Comparison of ENCODE assay signal across 9 cellular contexts in the genomic region with DNA sequence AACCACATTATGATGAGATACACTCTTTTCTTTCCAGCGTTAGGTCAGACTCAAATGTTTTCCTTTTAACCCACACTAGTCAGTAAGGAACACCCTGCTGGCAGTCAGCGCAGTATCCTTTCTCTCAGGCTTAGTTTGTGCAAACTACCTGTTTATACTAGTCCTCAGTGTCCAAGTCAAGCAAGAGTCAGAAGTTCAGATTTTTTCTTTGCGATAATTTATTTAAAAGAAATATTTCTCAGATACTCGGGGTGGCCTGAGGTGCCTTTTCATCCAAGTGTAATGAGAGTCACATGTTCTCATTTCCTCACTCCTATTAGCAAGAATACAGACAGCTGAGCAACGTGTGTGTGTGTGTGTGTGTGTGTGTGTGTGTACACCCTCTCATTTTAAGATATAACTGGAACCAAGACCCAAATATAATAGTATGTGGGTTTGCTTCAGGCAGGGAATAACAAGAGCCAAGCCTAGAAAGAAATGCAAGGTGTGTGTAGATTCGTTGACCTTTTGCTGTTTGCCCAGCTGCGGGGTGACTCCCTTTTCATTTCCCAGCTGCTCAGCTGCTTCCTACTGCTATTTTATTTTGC.
DNase-seq lines count a peak whose midpoint lies in the region; ATAC-seq and TF ChIP-seq lines count a peak whose summit lies in the region.
"Had no signal": no experiment of that assay in that cellular context is flagged by ENCODE, and none has a peak within 500 bp of the region (broad histone marks: within the 10 kb centered on the region; RNA-seq: fewer than 3 reads in every experiment).

No MANE protein-coding gene starts in this region.

- H3K36me3 ChIP-seq in esophagus squamous epithelium (no peaks in the 10 kb centered on the region), neuronal stem cell (replicated peaks in 1 of 2; ENCODE audit: control insufficient read depth in 2 of 2, insufficient read depth in 2 of 2, low read length in 2 of 2) (peaks cover 0 to 21% of the 10 kb centered on the region in 2 donors), testis (ENCODE audit: low read depth, missing control alignments) (no peaks in the 10 kb centered on the region)

- no peak overlapping the region for H3K18ac ChIP-seq in neuronal stem cell (ENCODE audit: low read length)

- no peak overlapping the region for H3K4ac ChIP-seq in neuronal stem cell (ENCODE audit: low read length)

- peak; percentile 94 for DNase-seq in DMS53 (lab: John Stamatoyannopoulos, UW)
- DNase-seq in NCI-H510A (lab: John Stamatoyannopoulos, UW), result peak; percentile 80
- DNase-seq in esophagus squamous epithelium (lab: John Stamatoyannopoulos, UW), result no peak
- DNase-seq in neuronal stem cell (ENCODE audit: low spot score), result peak; percentile 3
- DNase-seq in testis, result no peak
- DNase-seq in NCI-H82 treated with DMSO at 0.1 percent for 48 hours (lab: John Stamatoyannopoulos, UW; ENCODE audit: unreplicated experiment), result no peak
- DNase-seq in Kasumi-1 (lab: John Stamatoyannopoulos, UW), result no peak
- DNase-seq: SIG-M5 had no signal

- no peak overlapping the region for H2BK120ac ChIP-seq in neuronal stem cell (ENCODE audit: low read depth, low read length)

- H2BK15ac ChIP-seq in neuronal stem cell (ENCODE audit: low read length), result no peak overlapping the region

- no peak overlapping the region for H2BK12ac ChIP-seq in neuronal stem cell (ENCODE audit: low read length)

- no peak overlapping the region for H3K4me2 ChIP-seq in neuronal stem cell (ENCODE audit: insufficient read depth, low read length, poor library complexity, severe bottlenecking)

- no peaks in the 10 kb centered on the region for H3K9me3 ChIP-seq in esophagus squamous epithelium
- peaks cover 2 to 10% of the 10 kb centered on the region in 2 donors for H3K9me3 ChIP-seq in neuronal stem cell (replicated peaks in 1 of 2; ENCODE audit: control insufficient read depth in 2 of 2, insufficient read depth in 1 of 2, low read depth in 1 of 2, low read length in 2 of 2)
- no peaks in the 10 kb centered on the region for H3K9me3 ChIP-seq in testis

- H3K4me1 ChIP-seq in esophagus squamous epithelium (peaks cover 0 to 17% (median 3%) of the 10 kb centered on the region in 3 donors), neuronal stem cell (ENCODE audit: control insufficient read depth in 2 of 2, insufficient read depth in 1 of 2, low read depth in 1 of 2, low read length in 2 of 2) (peaks cover 2 to 12% of the 10 kb centered on the region in 2 donors), testis (no peaks in the 10 kb centered on the region)

- H3K27ac ChIP-seq in esophagus squamous epithelium (peak overlapping the region in 3 of 4 donors; percentile 26 to 53 (median 41)), neuronal stem cell (replicated peaks; ENCODE audit: low read length) (no peak overlapping the region), testis (no peak overlapping the region)

- intact Hi-C loops in esophagus squamous epithelium (cut with DNase I) (no loop called here), testis (cut with DNase I; ENCODE audit: low total_unique reads) (no loop called here)

- TF ChIP-seq CTCF in esophagus squamous epithelium (IDR thresholded peaks at IDR 0.05) (no peak), testis (IDR thresholded peaks at IDR 0.05) (no peak)

- WGBS in esophagus squamous epithelium, 2 donors, result 17 to 22% methylated on average over 7 of the region's 7 CpGs
- WGBS in neuronal stem cell (ENCODE audit: extremely low coverage in 2 of 2, insufficient read length in 2 of 2, insufficient replicate concordance in 1 of 2), 2 donors, result no CpG with 5 or more reads among the region's 7 CpGs
- WGBS in testis, 2 donors, result 33 to 38% methylated on average over 7 of the region's 7 CpGs

- H3K9ac ChIP-seq in neuronal stem cell (ENCODE audit: low read depth, low read length, poor library complexity), result no peak overlapping the region

- no peak overlapping the region for H4K8ac ChIP-seq in neuronal stem cell (ENCODE audit: low read depth, low read length)

- no peak for ATAC-seq in HG03280 (IDR thresholded peaks at IDR 0.05; ENCODE audit: unreplicated experiment)

- H3K23ac ChIP-seq in neuronal stem cell (ENCODE audit: low read depth, low read length, poor library complexity), result no peak overlapping the region

- H3K4me3 ChIP-seq in esophagus squamous epithelium, result no peak overlapping the region
- peak overlapping the region in 1 of 2 donors; percentile 31 for H3K4me3 ChIP-seq in neuronal stem cell (ENCODE audit: low read length in 2 of 2)
- no peak overlapping the region for H3K4me3 ChIP-seq in testis

- H2AK5ac ChIP-seq in neuronal stem cell (ENCODE audit: low read depth, low read length), result no peak overlapping the region

- no peak overlapping the region for H2BK5ac ChIP-seq in neuronal stem cell (ENCODE audit: low read length)

- no peaks in the 10 kb centered on the region for H3K27me3 ChIP-seq in esophagus squamous epithelium
- H3K27me3 ChIP-seq in neuronal stem cell (ENCODE audit: control insufficient read depth in 3 of 3, insufficient read depth in 3 of 3, low read depth in 1 of 3, low read length in 3 of 3), result no peaks in the 10 kb centered on the region
- no peaks in the 10 kb centered on the region for H3K27me3 ChIP-seq in testis

- no peaks in the 10 kb centered on the region for H3K79me1 ChIP-seq in neuronal stem cell (ENCODE audit: low read depth, low read length)

- no peak overlapping the region for H4K91ac ChIP-seq in neuronal stem cell (ENCODE audit: low read depth, low read length, poor library complexity)

- H2AFZ ChIP-seq in neuronal stem cell (ENCODE audit: low read length), result peak overlapping the region; percentile 27

- no peak overlapping the region for H3K14ac ChIP-seq in neuronal stem cell (ENCODE audit: low read length)

- TF ChIP-seq POLR2A in esophagus squamous epithelium (IDR thresholded peaks at IDR 0.05) (no peak), testis (IDR thresholded peaks at IDR 0.05) (no peak)

Comparison
In these comparisons a context has a peak if more than half of its experiments do, and no peak if none do; other contexts are left out.
1. DNase-seq: peak in DMS53 (single experiment), NCI-H510A (single experiment) and neuronal stem cell (single experiment); none in esophagus squamous epithelium (single experiment), testis (single experiment), NCI-H82 treated with DMSO at 0.1 percent for 48 hours (single experiment) and Kasumi-1 (0 of 2).
2. H3K27ac ChIP-seq: peak in esophagus squamous epithelium (3 of 4); none in neuronal stem cell (single experiment) and testis (0 of 2).